ENCODE assay signal across 8 cellular contexts in the genomic region with DNA sequence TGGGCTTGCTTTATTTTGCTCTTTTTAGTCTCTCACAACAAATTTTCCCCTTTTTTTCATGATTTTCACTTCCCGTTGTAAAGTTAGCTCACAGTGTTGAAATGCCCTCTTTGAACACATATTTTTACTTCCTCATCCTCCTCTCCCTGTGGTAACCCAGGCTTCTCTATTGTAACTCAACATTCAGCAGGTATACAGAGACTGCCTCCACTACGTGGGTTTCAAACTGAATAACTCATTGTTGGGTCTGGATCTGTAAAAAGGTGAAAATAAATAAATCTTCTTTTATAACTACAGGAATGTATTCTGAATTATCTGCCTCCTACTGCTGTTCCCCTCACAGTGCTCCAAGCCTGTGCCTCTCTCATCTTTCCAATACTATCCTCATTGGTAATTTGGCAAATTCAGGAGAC.
DNase-seq lines count a peak whose midpoint lies in the region; ATAC-seq, FAIRE-seq and TF ChIP-seq lines count a peak whose summit lies in the region.

No MANE protein-coding gene starts in this region.

- H3K4me1 Mint-ChIP-seq in T-helper 1 cell treated with Interleukin-12 subunit alpha and Interleukin-12 subunit beta and Interleukin-4 antibody, amounts not matched to agents 30 μg/mL and 1 μg/mL, for 36 hours (ENCODE audit: low read depth) = peaks cover 48% of the 10 kb centered on the region

- H3K36me3 Mint-ChIP-seq in T-helper 1 cell treated with Interleukin-12 subunit alpha and Interleukin-12 subunit beta and Interleukin-4 antibody, amounts not matched to agents 30 μg/mL and 1 μg/mL, for 36 hours (ENCODE audit: low read depth) = peaks cover 40% of the 10 kb centered on the region

- DNase-seq in T-helper 1 cell = no peak
- peak; percentile 79 for DNase-seq in NB4 (ENCODE audit: low read depth)
- no peak for DNase-seq in spleen
- no peak for DNase-seq in GM12892 (ENCODE audit: insufficient read length)
- no peak for DNase-seq in ascending aorta (ENCODE audit: low spot score in 2 of 2)

- peak overlapping the region; percentile 10 for H3K27ac Mint-ChIP-seq in T-helper 1 cell treated with Interleukin-12 subunit alpha and Interleukin-12 subunit beta and Interleukin-4 antibody, amounts not matched to agents 30 μg/mL and 1 μg/mL, for 36 hours

- H3K27me3 ChIP-seq in spleen (replicated peaks in 1 of 7) = peaks cover 0 to 34% (median 6%) of the 10 kb centered on the region in 7 donors
- H3K27me3 ChIP-seq in ascending aorta = no peaks in the 10 kb centered on the region

- H3K4me1 ChIP-seq in spleen (peaks cover 20 to 80% (median 56%) of the 10 kb centered on the region in 6 donors), ascending aorta (peaks cover 4 to 16% of the 10 kb centered on the region in 2 donors)

- peaks cover 0 to 31% (median 8%) of the 10 kb centered on the region in 6 donors for H3K36me3 ChIP-seq in spleen
- H3K36me3 ChIP-seq in ascending aorta = no peaks in the 10 kb centered on the region

- H3K27me3 Mint-ChIP-seq in T-helper 1 cell treated with Interleukin-12 subunit alpha and Interleukin-12 subunit beta and Interleukin-4 antibody, amounts not matched to agents 30 μg/mL and 1 μg/mL, for 36 hours (ENCODE audit: low read depth) = peaks cover under 1% of the 10 kb centered on the region

- peak overlapping the region in 7 of 8 donors; percentile 48 to 98 (median 94) for H3K27ac ChIP-seq in spleen
- peak overlapping the region in 1 of 2 donors; percentile 48 for H3K27ac ChIP-seq in ascending aorta

- TF ChIP-seq POLR2A in NB4 (IDR thresholded peaks at IDR 0.05; ENCODE audit: extremely low read depth, insufficient read length) (no peak), spleen (IDR thresholded peaks at IDR 0.05) (no peak), GM12892 (IDR thresholded peaks at IDR 0.05; ENCODE audit: low read depth, low read length) (no peak)

- H3K9me3 Mint-ChIP-seq in T-helper 1 cell treated with Interleukin-12 subunit alpha and Interleukin-12 subunit beta and Interleukin-4 antibody, amounts not matched to agents 30 μg/mL and 1 μg/mL, for 36 hours = no peaks in the 10 kb centered on the region

- peak overlapping the region; percentile 99 for H3K4me3 ChIP-seq in NB4 (ENCODE audit: low read depth, low read length)
- peak overlapping the region in 2 of 8 donors; percentile 6 to 90 for H3K4me3 ChIP-seq in spleen
- H3K4me3 ChIP-seq in ascending aorta = no peak overlapping the region

- WGBS in spleen, 5 donors = 23 to 31% (median 25%) methylated on average over 2 of the region's 2 CpGs

- no peak for ATAC-seq in HG02938 (IDR thresholded peaks at IDR 0.05; ENCODE audit: unreplicated experiment)

- H3K4me3 Mint-ChIP-seq in T-helper 1 cell treated with Interleukin-12 subunit alpha and Interleukin-12 subunit beta and Interleukin-4 antibody, amounts not matched to agents 30 μg/mL and 1 μg/mL, for 36 hours = peak overlapping the region; percentile 35

- FAIRE-seq in colon (lab: Jason Lieb, UNC) (peak; percentile 58), GM12892 (lab: Jason Lieb, UNC) (no peak)

- no peaks in the 10 kb centered on the region for H3K9me3 ChIP-seq in spleen
- no peaks in the 10 kb centered on the region for H3K9me3 ChIP-seq in ascending aorta

- no peak for TF ChIP-seq CTCF in NB4 (IDR thresholded peaks at IDR 0.05; ENCODE audit: low read depth, low read length)
- no peak for TF ChIP-seq CTCF in spleen (IDR thresholded peaks at IDR 0.05 in 8 of 11, conservative IDR thresholded peaks at IDR 0.05 in 3 of 11)
- no peak for TF ChIP-seq CTCF in ascending aorta (IDR thresholded peaks at IDR 0.05)

- intact Hi-C loops in spleen (cut with DNase I; ENCODE audit: low total_unique reads) = no loop called here
- intact Hi-C loops in ascending aorta (cut with DNase I) = loop anchor here (10.0 kb wide), 1 partner anchor 1182 kb away; a partner anchor contains a TSS
